In genomic region chr14:46580941-46581671, GRCh38 we compare ENCODE assay signal across 11 cellular contexts.
DNase-seq lines count a peak whose midpoint lies in the region; ATAC-seq and TF ChIP-seq lines count a peak whose summit lies in the region.
"Had no signal": no experiment of that assay in that cellular context is flagged by ENCODE, and none has a peak within 500 bp of the region (broad histone marks: within the 10 kb centered on the region; RNA-seq: fewer than 3 reads in every experiment).

No MANE protein-coding gene starts in this region.

- H3K9me3 Mint-ChIP-seq in activated T-helper 1 cell treated with anti-CD3 and anti-CD28 coated beads, Interleukin-12 subunit alpha, Interleukin-12 subunit beta, Interleukin-2, Interleukin-4 antibody, amounts not matched to agents 30 ng/mL and 10 ng/mL and 1 ng/mL, durations not matched to agents 14 hours and 24 hours and 36 hours: no peaks in the 10 kb centered on the region
- H3K9me3 Mint-ChIP-seq: stimulated activated naive CD8-positive, alpha-beta T cell treated with anti-CD3 and anti-CD28 coated beads, Interleukin-15, Interleukin-2, amounts not matched to agents 100 ng/mL and 50 ng/mL, for 24 hours had no signal

- ATAC-seq in upper lobe of right lung (peak; percentile 25), GM19324 (IDR thresholded peaks at IDR 0.05; ENCODE audit: low FRiP score, unreplicated experiment) (no peak), GM21528 (IDR thresholded peaks at IDR 0.05; ENCODE audit: low FRiP score, unreplicated experiment) (no peak)

- no peaks in the 10 kb centered on the region for H3K27me3 ChIP-seq in upper lobe of right lung

- H3K9me3 ChIP-seq in upper lobe of right lung: no peaks in the 10 kb centered on the region

- no peaks in the 10 kb centered on the region for H3K36me3 Mint-ChIP-seq in activated T-helper 1 cell treated with anti-CD3 and anti-CD28 coated beads, Interleukin-12 subunit alpha, Interleukin-12 subunit beta, Interleukin-2, Interleukin-4 antibody, amounts not matched to agents 30 ng/mL and 10 ng/mL and 1 ng/mL, durations not matched to agents 14 hours and 24 hours and 36 hours (ENCODE audit: low read depth)

- no peaks in the 10 kb centered on the region for H3K4me1 ChIP-seq in upper lobe of right lung

- H3K36me3 ChIP-seq in upper lobe of right lung: no peaks in the 10 kb centered on the region

- H3K4me3 Mint-ChIP-seq in activated T-helper 1 cell treated with anti-CD3 and anti-CD28 coated beads, Interleukin-12 subunit alpha, Interleukin-12 subunit beta, Interleukin-2, Interleukin-4 antibody, amounts not matched to agents 30 ng/mL and 10 ng/mL and 1 ng/mL, durations not matched to agents 14 hours and 24 hours and 36 hours: no peak overlapping the region
- H3K4me3 Mint-ChIP-seq: stimulated activated naive CD8-positive, alpha-beta T cell treated with anti-CD3 and anti-CD28 coated beads, Interleukin-15, Interleukin-2, amounts not matched to agents 100 ng/mL and 50 ng/mL, for 24 hours had no signal

- H3K4me1 Mint-ChIP-seq in activated T-helper 1 cell treated with anti-CD3 and anti-CD28 coated beads, Interleukin-12 subunit alpha, Interleukin-12 subunit beta, Interleukin-2, Interleukin-4 antibody, amounts not matched to agents 30 ng/mL and 10 ng/mL and 1 ng/mL, durations not matched to agents 14 hours and 24 hours and 36 hours (ENCODE audit: low read depth): no peaks in the 10 kb centered on the region

- H3K27ac ChIP-seq in upper lobe of right lung: no peak overlapping the region
- H3K27ac ChIP-seq: epithelial cell of prostate, HL-60 had no signal

- TF ChIP-seq CTCF in upper lobe of right lung (IDR thresholded peaks at IDR 0.05): peak; percentile 55

- H3K27me3 Mint-ChIP-seq in activated T-helper 1 cell treated with anti-CD3 and anti-CD28 coated beads, Interleukin-12 subunit alpha, Interleukin-12 subunit beta, Interleukin-2, Interleukin-4 antibody, amounts not matched to agents 30 ng/mL and 10 ng/mL and 1 ng/mL, durations not matched to agents 14 hours and 24 hours and 36 hours (ENCODE audit: insufficient read depth): no peaks in the 10 kb centered on the region
- H3K27me3 Mint-ChIP-seq: stimulated activated naive CD8-positive, alpha-beta T cell treated with anti-CD3 and anti-CD28 coated beads, Interleukin-15, Interleukin-2, amounts not matched to agents 100 ng/mL and 50 ng/mL, for 24 hours had no signal

- no peak overlapping the region for H3K27ac Mint-ChIP-seq in activated T-helper 1 cell treated with anti-CD3 and anti-CD28 coated beads, Interleukin-12 subunit alpha, Interleukin-12 subunit beta, Interleukin-2, Interleukin-4 antibody, amounts not matched to agents 30 ng/mL and 10 ng/mL and 1 ng/mL, durations not matched to agents 14 hours and 24 hours and 36 hours
- H3K27ac Mint-ChIP-seq: stimulated activated naive CD8-positive, alpha-beta T cell treated with anti-CD3 and anti-CD28 coated beads, Interleukin-15, Interleukin-2, amounts not matched to agents 100 ng/mL and 50 ng/mL, for 24 hours had no signal

- DNase-seq in DMS114 treated with DMSO at 0.1 percent for 48 hours (lab: John Stamatoyannopoulos, UW; ENCODE audit: unreplicated experiment) (peak; percentile 27), HK-2 (ENCODE audit: unreplicated experiment) (peak; percentile 25), RKO (ENCODE audit: low spot score) (peak; percentile 73), globus pallidus (ENCODE audit: low spot score) (peak; percentile 21), upper lobe of right lung (no peak)
- no peak for DNase-seq in activated T-helper 1 cell treated with anti-CD3 and anti-CD28 coated beads, Interleukin-12 subunit alpha, Interleukin-12 subunit beta, Interleukin-2, Interleukin-4 antibody, amounts not matched to agents 30 ng/mL and 10 ng/mL and 1 ng/mL, durations not matched to agents 14 hours and 24 hours and 36 hours (ENCODE audit: low spot score)

- intact Hi-C loops in upper lobe of right lung (cut with DNase I): no loop called here
- intact Hi-C loops in activated T-helper 1 cell treated with anti-CD3 and anti-CD28 coated beads, Interleukin-12 subunit alpha, Interleukin-12 subunit beta, Interleukin-2, Interleukin-4 antibody, amounts not matched to agents 30 ng/mL and 10 ng/mL and 1 ng/mL, durations not matched to agents 14 hours and 24 hours and 36 hours (cut with micrococcal nuclease): loop anchor here (5.0 kb wide), 1 partner anchor 696 kb away; no protein-coding TSS in a partner anchor

- no peak overlapping the region for H3K4me3 ChIP-seq in upper lobe of right lung

Comparison
In these comparisons a context has a peak if more than half of its experiments do, and no peak if none do; other contexts are left out.
1. DNase-seq: peak in DMS114 treated with DMSO at 0.1 percent for 48 hours (single experiment), HK-2 (single experiment), RKO (single experiment) and globus pallidus (single experiment); none in upper lobe of right lung (single experiment) and activated T-helper 1 cell treated with anti-CD3 and anti-CD28 coated beads, Interleukin-12 subunit alpha, Interleukin-12 subunit beta, Interleukin-2, Interleukin-4 antibody, amounts not matched to agents 30 ng/mL and 10 ng/mL and 1 ng/mL, durations not matched to agents 14 hours and 24 hours and 36 hours (single experiment).